ENCODE assay signal across 8 cellular contexts in the genomic region with DNA sequence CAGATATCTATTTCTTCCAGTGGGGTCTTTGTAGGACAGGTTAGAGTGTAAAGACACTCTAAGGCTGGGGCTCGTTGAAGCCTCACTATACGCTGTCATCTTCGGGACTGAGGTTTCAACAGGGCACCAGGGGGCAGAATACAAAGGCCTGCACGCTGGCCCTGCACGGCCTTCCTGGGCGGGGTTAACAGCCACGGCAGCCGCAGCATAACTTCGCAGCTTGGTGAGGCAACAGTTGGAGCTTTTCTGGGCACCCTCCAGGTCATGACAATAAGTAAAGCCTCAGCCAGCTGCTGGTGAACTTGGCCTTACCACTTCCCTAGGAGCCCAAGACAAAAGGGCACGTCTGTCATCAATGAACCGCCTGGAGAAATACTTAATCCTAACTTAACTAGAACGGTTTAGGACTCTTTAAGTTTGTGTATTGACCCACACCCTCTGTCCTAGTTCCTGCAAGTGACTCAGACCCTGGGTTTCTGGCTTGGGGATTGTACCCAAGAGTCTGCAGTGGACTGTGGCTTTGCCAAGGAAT. TPM values are rescaled to one million over a fixed set of nuclear protein-coding genes. Genes with fewer than 3 reads are reported as not detected.
A peak's percentile ranks its signal among the peaks of the same experiment; 100 is the strongest.
DNase-seq lines count a peak whose midpoint lies in the region; ATAC-seq, FAIRE-seq and TF ChIP-seq lines count a peak whose summit lies in the region.

No MANE protein-coding gene starts in this region.

- POLR2A ChIA-PET in naive thymus-derived CD8-positive, alpha-beta T cell (lab: Charles Lee), result interaction anchor here (0.6 to 6.5 kb wide), 8 partner anchors 9 to 163 kb away, joined by 3 to 72 read pairs (median 4); no protein-coding TSS in a partner anchor

- TF ChIP-seq CTCF in 22Rv1 (IDR thresholded peaks at IDR 0.05) (peak; percentile 71), epithelial cell of proximal tubule (conservative IDR thresholded peaks at IDR 0.05; ENCODE audit: low read depth, low read length) (peak; percentile 63)

- no peaks in the 10 kb centered on the region for H3K36me3 Mint-ChIP-seq in naive thymus-derived CD8-positive, alpha-beta T cell

- H3K4me1 Mint-ChIP-seq in naive thymus-derived CD8-positive, alpha-beta T cell, result peaks cover 24 to 66% (median 48%) of the 10 kb centered on the region in 4 donors

- H3K9me3 Mint-ChIP-seq in naive thymus-derived CD8-positive, alpha-beta T cell, result no peaks in the 10 kb centered on the region

- peak overlapping the region; percentile 25 to 88 (median 59) for H3K4me3 Mint-ChIP-seq in naive thymus-derived CD8-positive, alpha-beta T cell

- H3K27me3 Mint-ChIP-seq in naive thymus-derived CD8-positive, alpha-beta T cell, result peaks cover 0 to 4% (median 0%) of the 10 kb centered on the region in 5 donors

- H3K4me3 ChIP-seq in epithelial cell of proximal tubule (ENCODE audit: low read depth, low read length), result no peak overlapping the region

- DNase-seq in GM19239 (ENCODE audit: insufficient read length, low spot score), result no peak
- DNase-seq in NCI-H748 treated with DMSO at 0.1 percent for 48 hours (lab: John Stamatoyannopoulos, UW), result peak; percentile 3
- DNase-seq in activated CD8-positive, alpha-beta memory T cell treated with anti-CD3 and anti-CD28 coated beads for 4 hours (ENCODE audit: low read depth in 2 of 2), result peak; percentile 67 to 72
- no peak for DNase-seq in epithelial cell of proximal tubule (ENCODE audit: low read depth)
- DNase-seq in naive thymus-derived CD8-positive, alpha-beta T cell, result peak; percentile 66 to 91 (median 80)
- DNase-seq in stimulated activated naive CD8-positive, alpha-beta T cell treated with anti-CD3 and anti-CD28 coated beads, Interleukin-15, Interleukin-2, amounts not matched to agents 100 U/mL and 50 U/mL, for 24 hours, result peak; percentile 85

- ATAC-seq in naive thymus-derived CD8-positive, alpha-beta T cell, result peak; percentile 54 to 59
- peak; percentile 61 for ATAC-seq in stimulated activated naive CD8-positive, alpha-beta T cell treated with anti-CD3 and anti-CD28 coated beads, Interleukin-15, Interleukin-2, amounts not matched to agents 100 U/mL and 50 U/mL, for 24 hours
- ATAC-seq in GM21381 (IDR thresholded peaks at IDR 0.05; ENCODE audit: unreplicated experiment), result no peak

- peak overlapping the region; percentile 21 to 98 (median 88) for H3K27ac Mint-ChIP-seq in naive thymus-derived CD8-positive, alpha-beta T cell

- H3K27ac ChIP-seq in 22Rv1, result no peak overlapping the region

- peak; percentile 53 for FAIRE-seq in GM19239 (lab: Jason Lieb, UNC)

RNA-seq across cellular contexts. Expression of a gene that starts 2.3 kb away (rescaled TPM):
- total RNA-seq in epithelial cell of proximal tubule, result 11.3 and 13.7 TPM in 2 replicates
- total RNA-seq in naive thymus-derived CD8-positive, alpha-beta T cell, result 10 to 100 TPM; 67.1 to 69.0 TPM
- 10 to 100 TPM; 13.1 to 22.6 (median 15.1) TPM for polyA plus RNA-seq in naive thymus-derived CD8-positive, alpha-beta T cell

Comparison
In these comparisons a context has a peak if more than half of its experiments do, and no peak if none do; other contexts are left out.
1. DNase-seq: peak in NCI-H748 treated with DMSO at 0.1 percent for 48 hours (single experiment), activated CD8-positive, alpha-beta memory T cell treated with anti-CD3 and anti-CD28 coated beads for 4 hours (2 of 2), naive thymus-derived CD8-positive, alpha-beta T cell (10 of 10) and stimulated activated naive CD8-positive, alpha-beta T cell treated with anti-CD3 and anti-CD28 coated beads, Interleukin-15, Interleukin-2, amounts not matched to agents 100 U/mL and 50 U/mL, for 24 hours (single experiment); none in GM19239 (single experiment) and epithelial cell of proximal tubule (single experiment).